Comparison of ENCODE assay signal across 1 cellular context in the genomic region with DNA sequence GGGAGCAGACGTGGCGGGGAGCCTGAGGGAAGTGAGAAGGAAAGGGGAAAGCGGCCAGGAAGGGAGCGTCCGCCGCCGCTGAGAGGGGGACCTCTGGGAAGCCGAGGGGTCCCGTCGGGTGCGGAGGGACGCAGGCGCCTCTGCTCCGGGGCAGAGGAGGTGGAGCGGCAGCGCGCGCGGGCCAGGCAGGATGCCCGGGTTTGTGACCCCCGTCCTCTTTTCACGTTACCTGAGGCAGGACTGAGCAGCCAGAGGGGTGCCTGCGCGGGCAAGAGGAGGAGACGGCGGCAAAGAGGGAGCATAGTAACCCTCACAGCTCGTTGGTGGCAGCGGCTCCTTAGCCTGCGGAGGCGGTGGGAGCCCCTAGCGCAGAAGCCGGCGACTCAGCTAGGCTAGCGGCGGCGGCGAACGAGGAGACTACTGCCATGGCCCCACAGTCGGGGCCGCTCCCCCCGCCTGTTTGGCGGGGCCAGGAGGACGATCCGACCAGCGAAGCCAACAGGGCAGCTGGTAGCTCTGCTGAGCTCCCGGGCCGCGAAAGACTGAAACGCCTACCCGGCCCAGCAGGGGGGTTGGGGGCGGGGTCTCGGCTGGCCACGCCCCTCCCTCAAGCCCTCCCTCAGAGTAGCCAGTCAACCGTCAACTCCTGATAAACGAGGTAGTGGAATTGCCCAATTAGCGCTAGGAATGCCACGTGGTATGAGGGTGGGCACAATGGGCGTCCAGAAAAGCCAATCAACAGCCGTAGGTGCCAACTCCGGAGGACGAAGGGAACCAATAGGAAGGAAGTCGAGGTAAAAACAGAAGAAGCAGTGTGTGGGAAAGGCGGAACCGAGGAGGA.
TF ChIP-seq lines count a peak whose summit lies in the region.

A gene with protein sequence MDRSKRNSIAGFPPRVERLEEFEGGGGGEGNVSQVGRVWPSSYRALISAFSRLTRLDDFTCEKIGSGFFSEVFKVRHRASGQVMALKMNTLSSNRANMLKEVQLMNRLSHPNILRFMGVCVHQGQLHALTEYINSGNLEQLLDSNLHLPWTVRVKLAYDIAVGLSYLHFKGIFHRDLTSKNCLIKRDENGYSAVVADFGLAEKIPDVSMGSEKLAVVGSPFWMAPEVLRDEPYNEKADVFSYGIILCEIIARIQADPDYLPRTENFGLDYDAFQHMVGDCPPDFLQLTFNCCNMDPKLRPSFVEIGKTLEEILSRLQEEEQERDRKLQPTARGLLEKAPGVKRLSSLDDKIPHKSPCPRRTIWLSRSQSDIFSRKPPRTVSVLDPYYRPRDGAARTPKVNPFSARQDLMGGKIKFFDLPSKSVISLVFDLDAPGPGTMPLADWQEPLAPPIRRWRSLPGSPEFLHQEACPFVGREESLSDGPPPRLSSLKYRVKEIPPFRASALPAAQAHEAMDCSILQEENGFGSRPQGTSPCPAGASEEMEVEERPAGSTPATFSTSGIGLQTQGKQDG (minus strand): TSS at position 541 of the 841 bp plus-strand sequence. CDS start 33,378 bp downstream, outside the sequence.

TF ChIP-seq in K562, 482 proteins besides CTCF, POLR2A, EP300 and RAD21 (continued from another document):
- TF ChIP-seq, protein P1, sequence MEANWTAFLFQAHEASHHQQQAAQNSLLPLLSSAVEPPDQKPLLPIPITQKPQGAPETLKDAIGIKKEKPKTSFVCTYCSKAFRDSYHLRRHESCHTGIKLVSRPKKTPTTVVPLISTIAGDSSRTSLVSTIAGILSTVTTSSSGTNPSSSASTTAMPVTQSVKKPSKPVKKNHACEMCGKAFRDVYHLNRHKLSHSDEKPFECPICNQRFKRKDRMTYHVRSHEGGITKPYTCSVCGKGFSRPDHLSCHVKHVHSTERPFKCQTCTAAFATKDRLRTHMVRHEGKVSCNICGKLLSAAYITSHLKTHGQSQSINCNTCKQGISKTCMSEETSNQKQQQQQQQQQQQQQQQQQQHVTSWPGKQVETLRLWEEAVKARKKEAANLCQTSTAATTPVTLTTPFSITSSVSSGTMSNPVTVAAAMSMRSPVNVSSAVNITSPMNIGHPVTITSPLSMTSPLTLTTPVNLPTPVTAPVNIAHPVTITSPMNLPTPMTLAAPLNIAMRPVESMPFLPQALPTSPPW (CRISPR knock-in tag; IDR thresholded peaks at IDR 0.05) = peak; percentile 95
- TF ChIP-seq, protein P2, sequence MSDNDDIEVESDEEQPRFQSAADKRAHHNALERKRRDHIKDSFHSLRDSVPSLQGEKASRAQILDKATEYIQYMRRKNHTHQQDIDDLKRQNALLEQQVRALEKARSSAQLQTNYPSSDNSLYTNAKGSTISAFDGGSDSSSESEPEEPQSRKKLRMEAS (CRISPR knock-in tag; IDR thresholded peaks at IDR 0.05) = peak; percentile 78
- TF ChIP-seq TSC22D4 (tag; IDR thresholded peaks at IDR 0.05) (no peak), LCOR (CRISPR knock-in tag; IDR thresholded peaks at IDR 0.05) (peak; percentile 56; the same call in 1 of the 2 replicates), DPF2 (IDR thresholded peaks at IDR 0.05) (peak; percentile 43; the same call in 1 of the 2 replicates), HNRNPLL (IDR thresholded peaks at IDR 0.05; ENCODE audit: low read depth, low read length, poor library complexity, severe bottlenecking) (peak; percentile 41)
TF ChIP-seq in K562: peak in this region for 88.
